Comparison of ENCODE assay signal across 9 cellular contexts in the genomic region with DNA sequence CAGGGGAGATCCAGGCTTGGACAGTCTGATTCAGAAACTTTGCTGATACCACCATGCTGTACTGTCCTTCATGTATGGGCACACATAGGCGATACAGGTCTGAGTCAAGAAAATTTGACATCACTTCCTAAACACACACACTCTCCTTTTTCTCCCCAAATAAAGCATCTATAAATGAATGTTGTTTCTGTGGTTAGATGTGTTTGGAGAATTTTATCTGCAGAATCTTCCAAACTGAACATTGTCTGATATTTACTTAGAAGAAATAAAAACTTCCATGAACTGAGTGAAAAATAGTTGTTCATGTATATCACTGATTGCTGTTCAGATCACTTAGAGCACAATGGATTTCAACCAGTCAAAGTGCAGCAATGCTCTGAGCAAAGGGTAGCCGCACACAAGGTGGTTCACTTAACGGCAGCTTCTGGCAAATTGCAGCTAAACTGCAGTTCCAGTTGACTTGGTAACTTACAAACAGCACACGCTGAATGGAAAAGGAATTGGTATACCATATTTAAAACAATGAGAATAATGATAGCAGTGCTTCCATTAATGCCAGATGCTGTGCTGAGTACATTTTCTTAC. TPM values are rescaled to one million over a fixed set of nuclear protein-coding genes. Genes with fewer than 3 reads are reported as not detected.
A peak's percentile ranks its signal among the peaks of the same experiment; 100 is the strongest.
DNase-seq lines count a peak whose midpoint lies in the region; ATAC-seq and TF ChIP-seq lines count a peak whose summit lies in the region.
"Had no signal": no experiment of that assay in that cellular context is flagged by ENCODE, and none has a peak within 500 bp of the region (broad histone marks: within the 10 kb centered on the region; RNA-seq: fewer than 3 reads in every experiment).

No MANE protein-coding gene starts in this region.

- H3K4me1 Mint-ChIP-seq in activated T-helper 17 cell treated with anti-CD3 and anti-CD28 coated beads, Interleukin-2, amount 50 U/mL, for 72 hours, result peaks cover 59% of the 10 kb centered on the region

- no peak overlapping the region for H3K4me3 ChIP-seq in uterus

- no peaks in the 10 kb centered on the region for H3K36me3 Mint-ChIP-seq in activated T-helper 17 cell treated with anti-CD3 and anti-CD28 coated beads, Interleukin-2, amount 50 U/mL, for 72 hours (ENCODE audit: low read depth)

- ATAC-seq in GM18505 (IDR thresholded peaks at IDR 0.05; ENCODE audit: unreplicated experiment) (peak; percentile 30), GM19455 (IDR thresholded peaks at IDR 0.05; ENCODE audit: unreplicated experiment) (peak; percentile 28), HG03060 (IDR thresholded peaks at IDR 0.05; ENCODE audit: low read depth, unreplicated experiment) (peak; percentile 9)
- ATAC-seq in activated T-helper 17 cell treated with anti-CD3 and anti-CD28 coated beads, Interleukin-2, amount 50 U/mL, for 72 hours (replicated peaks), result no peak

- H3K27me3 Mint-ChIP-seq in activated T-helper 17 cell treated with anti-CD3 and anti-CD28 coated beads, Interleukin-2, amount 50 U/mL, for 72 hours, result no peaks in the 10 kb centered on the region

- H3K36me3 ChIP-seq in uterus, result no peaks in the 10 kb centered on the region

- no peak for TF ChIP-seq POLR2A in GM18505 (IDR thresholded peaks at IDR 0.05; ENCODE audit: borderline replicate concordance, extremely low read depth, insufficient read depth, insufficient read length)
- no peak for TF ChIP-seq POLR2A in uterus (IDR thresholded peaks at IDR 0.05)

- no peaks in the 10 kb centered on the region for H3K27me3 ChIP-seq in uterus

- no peaks in the 10 kb centered on the region for H3K4me1 ChIP-seq in uterus

- DNase-seq in GM03348 (ENCODE audit: low spot score) (no peak), uterus (no peak), NCI-H187 (lab: John Stamatoyannopoulos, UW) (no peak)
- DNase-seq in activated effector memory CD4-positive, alpha-beta T cell treated with anti-CD3 and anti-CD28 coated beads, Interleukin-2, amount 50 U/mL, for 16 hours, result no peak
- DNase-seq: GOT3 had no signal

- no peak overlapping the region for H3K27ac ChIP-seq in uterus

- no peaks in the 10 kb centered on the region for H3K9me3 ChIP-seq in uterus

- no peaks in the 10 kb centered on the region for H3K9me3 Mint-ChIP-seq in activated T-helper 17 cell treated with anti-CD3 and anti-CD28 coated beads, Interleukin-2, amount 50 U/mL, for 72 hours

- intact Hi-C loops in uterus (cut with DNase I; ENCODE audit: low total_unique reads), result no loop called here

- H3K27ac Mint-ChIP-seq in activated T-helper 17 cell treated with anti-CD3 and anti-CD28 coated beads, Interleukin-2, amount 50 U/mL, for 72 hours, result peak overlapping the region; percentile 91

- no peak for TF ChIP-seq CTCF in uterus (IDR thresholded peaks at IDR 0.05)

- H3K4me3 Mint-ChIP-seq in activated T-helper 17 cell treated with anti-CD3 and anti-CD28 coated beads, Interleukin-2, amount 50 U/mL, for 72 hours, result peak overlapping the region; percentile 82

RNA-seq across cellular contexts. Expression of a gene that starts 10.0 kb away (rescaled TPM):
- 10 to 100 TPM; 68.7 to 79.8 TPM for total RNA-seq in activated T-helper 17 cell treated with anti-CD3 and anti-CD28 coated beads, Interleukin-2, amount 50 U/mL, for 72 hours
- total RNA-seq in uterus, result 10 to 100 TPM; 17.6 to 60.4 (median 29.9) TPM
